In the genomic region with DNA sequence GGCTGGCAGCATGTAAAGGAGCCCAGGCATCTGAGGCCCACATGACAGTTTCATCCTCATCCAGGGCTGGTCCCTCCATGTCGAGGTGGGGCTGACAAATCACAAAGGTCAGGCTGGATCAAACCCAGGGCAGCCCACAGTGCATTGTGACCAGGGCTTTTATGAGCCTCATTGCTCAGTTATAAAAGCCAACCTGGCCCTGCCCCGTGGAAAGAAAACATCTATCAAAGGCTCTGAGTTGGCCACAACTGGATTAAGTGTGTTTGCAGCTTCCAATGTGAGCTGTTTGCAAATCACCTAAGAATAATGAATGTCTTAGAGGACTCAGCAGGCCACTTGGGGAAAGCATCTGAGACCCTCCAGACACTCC, we compare ENCODE assay signal across 13 cellular contexts. TPM values are rescaled to one million over a fixed set of nuclear protein-coding genes. Genes with fewer than 3 reads are reported as not detected.
DNase-seq lines count a peak whose midpoint lies in the region; ATAC-seq and TF ChIP-seq lines count a peak whose summit lies in the region.
"Had no signal": no experiment of that assay in that cellular context is flagged by ENCODE, and none has a peak within 500 bp of the region (broad histone marks: within the 10 kb centered on the region; RNA-seq: fewer than 3 reads in every experiment).

No MANE protein-coding gene starts in this region.

- DNase-seq in HFFc6 (peak; percentile 20), islet precursor cell (peak; percentile 53), amniotic stem cell (lab: John Stamatoyannopoulos, UW) (no peak), SIG-M5 (lab: John Stamatoyannopoulos, UW) (no peak), left ventricle myocardium inferior (no peak)
- DNase-seq in stimulated activated naive B cell treated with anti-CD40 and anti-IgM and Interleukin-4, amounts not matched to agents 10 μg/mL and 1 μg/mL and 100 μg/mL, for 72 hours, result no peak
- DNase-seq: cortex of kidney; immature natural killer cell; NCI-H2029; SHP77; stimulated activated naive CD4-positive, alpha-beta T cell treated with Interleukin-2 at 50 U/mL for 16 hours had no signal

- H3K4me1 Mint-ChIP-seq in HFFc6 (ENCODE audit: low read depth), result peaks cover 46% of the 10 kb centered on the region
- H3K4me1 Mint-ChIP-seq in activated T-helper 17 cell treated with anti-CD3 and anti-CD28 coated beads, Interleukin-2, amount 50 U/mL, for 72 hours, result peaks cover 10% of the 10 kb centered on the region
- H3K4me1 Mint-ChIP-seq in stimulated activated naive B cell treated with anti-CD40 and anti-IgM and Interleukin-4, amounts not matched to agents 10 μg/mL and 1 μg/mL and 100 μg/mL, for 72 hours, result peaks cover 0 to 3% of the 10 kb centered on the region in 2 donors
- H3K4me1 Mint-ChIP-seq: immature natural killer cell had no signal

- no peaks in the 10 kb centered on the region for H3K9me3 ChIP-seq in left ventricle myocardium inferior (replicated peaks)

- peak overlapping the region; percentile 85 for H3K27ac Mint-ChIP-seq in HFFc6
- H3K27ac Mint-ChIP-seq in activated T-helper 17 cell treated with anti-CD3 and anti-CD28 coated beads, Interleukin-2, amount 50 U/mL, for 72 hours, result peak overlapping the region; percentile 63
- peak overlapping the region; percentile 39 for H3K27ac Mint-ChIP-seq in stimulated activated naive B cell treated with anti-CD40 and anti-IgM and Interleukin-4, amounts not matched to agents 10 μg/mL and 1 μg/mL and 100 μg/mL, for 72 hours
- H3K27ac Mint-ChIP-seq: activated naive CD8-positive, alpha-beta T cell treated with anti-CD3 and anti-CD28 coated beads, Interleukin-2, amount 50 U/mL, for 24 hours; immature natural killer cell had no signal

- H3K36me3 Mint-ChIP-seq in HFFc6 (ENCODE audit: low read depth), result peaks cover 28% of the 10 kb centered on the region
- H3K36me3 Mint-ChIP-seq in activated T-helper 17 cell treated with anti-CD3 and anti-CD28 coated beads, Interleukin-2, amount 50 U/mL, for 72 hours (ENCODE audit: low read depth), result no peaks in the 10 kb centered on the region
- H3K36me3 Mint-ChIP-seq in stimulated activated naive B cell treated with anti-CD40 and anti-IgM and Interleukin-4, amounts not matched to agents 10 μg/mL and 1 μg/mL and 100 μg/mL, for 72 hours, result peaks cover 0 to 7% of the 10 kb centered on the region in 2 donors

- H3K4me1 ChIP-seq in left ventricle myocardium inferior, result peaks cover 17% of the 10 kb centered on the region

- no peaks in the 10 kb centered on the region for H3K27me3 ChIP-seq in left ventricle myocardium inferior (ENCODE audit: low read depth)

- peak overlapping the region; percentile 48 for H3K4me3 Mint-ChIP-seq in HFFc6
- peak overlapping the region; percentile 35 for H3K4me3 Mint-ChIP-seq in activated T-helper 17 cell treated with anti-CD3 and anti-CD28 coated beads, Interleukin-2, amount 50 U/mL, for 72 hours
- H3K4me3 Mint-ChIP-seq in stimulated activated naive B cell treated with anti-CD40 and anti-IgM and Interleukin-4, amounts not matched to agents 10 μg/mL and 1 μg/mL and 100 μg/mL, for 72 hours, result no peak overlapping the region
- H3K4me3 Mint-ChIP-seq: activated naive CD8-positive, alpha-beta T cell treated with anti-CD3 and anti-CD28 coated beads, Interleukin-2, amount 50 U/mL, for 24 hours; immature natural killer cell had no signal

- ATAC-seq in activated T-helper 17 cell treated with anti-CD3 and anti-CD28 coated beads, Interleukin-2, amount 50 U/mL, for 72 hours (replicated peaks), result no peak
- ATAC-seq in stimulated activated naive B cell treated with anti-CD40 and anti-IgM and Interleukin-4, amounts not matched to agents 10 μg/mL and 1 μg/mL and 100 μg/mL, for 72 hours (replicated peaks), result no peak

- intact Hi-C loops in left ventricle myocardium inferior (cut with micrococcal nuclease), result no loop called here

- no peaks in the 10 kb centered on the region for H3K9me3 Mint-ChIP-seq in HFFc6
- H3K9me3 Mint-ChIP-seq in activated T-helper 17 cell treated with anti-CD3 and anti-CD28 coated beads, Interleukin-2, amount 50 U/mL, for 72 hours, result no peaks in the 10 kb centered on the region
- H3K9me3 Mint-ChIP-seq in stimulated activated naive B cell treated with anti-CD40 and anti-IgM and Interleukin-4, amounts not matched to agents 10 μg/mL and 1 μg/mL and 100 μg/mL, for 72 hours, result no peaks in the 10 kb centered on the region
- H3K9me3 Mint-ChIP-seq: activated naive CD8-positive, alpha-beta T cell treated with anti-CD3 and anti-CD28 coated beads, Interleukin-2, amount 50 U/mL, for 24 hours; immature natural killer cell had no signal

- peaks cover 11% of the 10 kb centered on the region for H3K27me3 Mint-ChIP-seq in HFFc6 (ENCODE audit: insufficient read depth)
- no peaks in the 10 kb centered on the region for H3K27me3 Mint-ChIP-seq in activated T-helper 17 cell treated with anti-CD3 and anti-CD28 coated beads, Interleukin-2, amount 50 U/mL, for 72 hours
- H3K27me3 Mint-ChIP-seq in stimulated activated naive B cell treated with anti-CD40 and anti-IgM and Interleukin-4, amounts not matched to agents 10 μg/mL and 1 μg/mL and 100 μg/mL, for 72 hours, result no peaks in the 10 kb centered on the region
- H3K27me3 Mint-ChIP-seq: activated naive CD8-positive, alpha-beta T cell treated with anti-CD3 and anti-CD28 coated beads, Interleukin-2, amount 50 U/mL, for 24 hours had no signal

- peaks cover 24% of the 10 kb centered on the region for H3K36me3 ChIP-seq in left ventricle myocardium inferior

- H3K27ac ChIP-seq in left ventricle myocardium inferior (replicated peaks), result no peak overlapping the region

- H3K4me3 ChIP-seq in left ventricle myocardium inferior, result no peak overlapping the region

- TF ChIP-seq CTCF in HFFc6 (IDR thresholded peaks at IDR 0.05) (no peak), left ventricle myocardium inferior (IDR thresholded peaks at IDR 0.05; ENCODE audit: borderline replicate concordance) (no peak)

RNA-seq across cellular contexts. Expression of gene GRHL3, which starts 45.4 kb away (rescaled TPM):
- not detected for total RNA-seq in HFFc6 (2021; fragmentation: NEBNext Ultra II Directional; extraction: Animal tissue kit (Norgen Biotek cat#: 25700))
- total RNA-seq in activated T-helper 17 cell treated with anti-CD3 and anti-CD28 coated beads, Interleukin-2, amount 50 U/mL, for 72 hours, result not detected
- not detected for total RNA-seq in left ventricle myocardium inferior

RNA-seq across cellular contexts. Expression of gene STPG1, which starts 49.0 kb away (rescaled TPM):
- 10 to 100 TPM in 5 of 6 experiments, 1 to 10 TPM in 1; 8.8 to 13.0 (median 11.0) TPM for total RNA-seq in HFFc6 (2021; fragmentation: NEBNext Ultra II Directional; extraction: Animal tissue kit (Norgen Biotek cat#: 25700))
- total RNA-seq in activated T-helper 17 cell treated with anti-CD3 and anti-CD28 coated beads, Interleukin-2, amount 50 U/mL, for 72 hours, result 1 to 10 TPM; 6.5 to 7.0 TPM
- total RNA-seq in left ventricle myocardium inferior, result 4.9 TPM

RNA-seq across cellular contexts. Expression of gene NIPAL3, which starts 51.0 kb away (rescaled TPM):
- 100 to 1,000 TPM in 4 of 6 experiments, 10 to 100 TPM in 2; 97.8 to 164 (median 107) TPM for total RNA-seq in HFFc6 (2021; fragmentation: NEBNext Ultra II Directional; extraction: Animal tissue kit (Norgen Biotek cat#: 25700))
- total RNA-seq in activated T-helper 17 cell treated with anti-CD3 and anti-CD28 coated beads, Interleukin-2, amount 50 U/mL, for 72 hours, result 10 to 100 TPM; 30.0 to 38.5 TPM
- 30.1 TPM for total RNA-seq in left ventricle myocardium inferior

Comparison
In these comparisons a context has a peak if more than half of its experiments do, and no peak if none do; other contexts are left out.
1. DNase-seq: peak in HFFc6 (single experiment) and islet precursor cell (single experiment); none in stimulated activated naive B cell treated with anti-CD40 and anti-IgM and Interleukin-4, amounts not matched to agents 10 μg/mL and 1 μg/mL and 100 μg/mL, for 72 hours (single experiment), amniotic stem cell (single experiment), SIG-M5 (single experiment) and left ventricle myocardium inferior (single experiment).
2. H3K4me3 Mint-ChIP-seq: peak in HFFc6 (single experiment) and activated T-helper 17 cell treated with anti-CD3 and anti-CD28 coated beads, Interleukin-2, amount 50 U/mL, for 72 hours (single experiment); none in stimulated activated naive B cell treated with anti-CD40 and anti-IgM and Interleukin-4, amounts not matched to agents 10 μg/mL and 1 μg/mL and 100 μg/mL, for 72 hours (0 of 2).
3. Peak in every context shown above with its lines, with median percentiles within 50 percentile points of each other: H3K27ac Mint-ChIP-seq.